Comparison of ENCODE assay signal across 5 cellular contexts in genomic region chr3:187813198-187813597, GRCh38.
"Had no signal": no experiment of that assay in that cellular context is flagged by ENCODE, and none has a peak within 500 bp of the region (broad histone marks: within the 10 kb centered on the region; RNA-seq: fewer than 3 reads in every experiment).

No MANE protein-coding gene starts in this region.

- H3K27ac Mint-ChIP-seq: GM23338, H9 had no signal

- DNase-seq: H9, HCEC 1CT, IMR-90 had no signal

- ATAC-seq: GM23338, K562 had no signal

- H3K4me3 ChIP-seq: GM23338, K562 had no signal

- H3K4me3 Mint-ChIP-seq: GM23338, H9 had no signal
